17 cellular contexts compared by ENCODE assay signal in genomic region chr13:110408286-110408685, GRCh38.
DNase-seq lines count a peak whose midpoint lies in the region; ATAC-seq and TF ChIP-seq lines count a peak whose summit lies in the region.
"Had no signal": no experiment of that assay in that cellular context is flagged by ENCODE, and none has a peak within 500 bp of the region (broad histone marks: within the 10 kb centered on the region; RNA-seq: fewer than 3 reads in every experiment).

No MANE protein-coding gene starts in this region.

- no peaks in the 10 kb centered on the region for H3K27me3 Mint-ChIP-seq in Calu3 (ENCODE audit: unreplicated experiment)

- intact Hi-C loops in Calu3 (cut with micrococcal nuclease; ENCODE audit: unreplicated experiment): no loop called here
- intact Hi-C loops in ascending aorta (cut with DNase I): no loop called here
- intact Hi-C loops in posterior cingulate gyrus (cut with DNase I): no loop called here

- H3K27me3 ChIP-seq in ascending aorta: no peaks in the 10 kb centered on the region
- no peaks in the 10 kb centered on the region for H3K27me3 ChIP-seq in smooth muscle cell (ENCODE audit: low read depth)
- H3K27me3 ChIP-seq: cardiac muscle cell had no signal

- H3K36me3 ChIP-seq in ascending aorta (no peaks in the 10 kb centered on the region), smooth muscle cell (ENCODE audit: low read depth) (no peaks in the 10 kb centered on the region)
- H3K36me3 ChIP-seq: cardiac muscle cell had no signal

- WGBS in smooth muscle cell (ENCODE audit: low lambda C conversion rate): 73% methylated on average over 12 of the region's 12 CpGs

- no peaks in the 10 kb centered on the region for H3K9me3 Mint-ChIP-seq in Calu3 (ENCODE audit: low read depth, unreplicated experiment)
- H3K9me3 Mint-ChIP-seq: activated CD4-positive, alpha-beta T cell treated with anti-CD3 and anti-CD28 coated beads, Interleukin-2, amount 10 ng/mL, durations not matched to agents 24 days and 14 days had no signal

- H4K20me1 ChIP-seq in smooth muscle cell (ENCODE audit: low read depth): no peaks in the 10 kb centered on the region

- DNase-seq in Calu3 (no peak), ascending aorta (ENCODE audit: low spot score in 2 of 2) (no peak), kidney tubule cell (ENCODE audit: low spot score) (peak; percentile 41), smooth muscle cell (lab: John Stamatoyannopoulos, UW; ENCODE audit: unreplicated experiment) (no peak), posterior cingulate gyrus (no peak), NCI-H2107 (lab: John Stamatoyannopoulos, UW) (no peak)
- DNase-seq: activated CD4-positive, alpha-beta T cell treated with anti-CD3 and anti-CD28 coated beads, Interleukin-2, amount 10 ng/mL, durations not matched to agents 24 days and 14 days; activated T-cell treated with anti-CD3 and anti-CD28 coated beads, Interleukin-2, amount 50 U/mL, for 1 hour; glutamatergic neuron; NCI-H2081 treated with DMSO at 0.1 percent for 48 hours; NCI-H774; SHP77 treated with DMSO at 0.1 percent for 48 hours; T-helper 9 cell had no signal

- H3F3A ChIP-seq in smooth muscle cell (ENCODE audit: low read depth): peaks cover 79% of the 10 kb centered on the region

- H3K36me3 Mint-ChIP-seq in Calu3 (ENCODE audit: insufficient read depth, unreplicated experiment): no peaks in the 10 kb centered on the region
- H3K36me3 Mint-ChIP-seq: activated naive CD8-positive, alpha-beta T cell had no signal

- peaks cover 28 to 63% of the 10 kb centered on the region in 2 donors for H3K4me1 ChIP-seq in ascending aorta
- peaks cover 30% of the 10 kb centered on the region for H3K4me1 ChIP-seq in smooth muscle cell (ENCODE audit: low read depth)

- ATAC-seq in GM18520 (IDR thresholded peaks at IDR 0.05; ENCODE audit: unreplicated experiment) (no peak), GM21717 (IDR thresholded peaks at IDR 0.05; ENCODE audit: unreplicated experiment) (no peak)

- no peak overlapping the region for H3K4me3 Mint-ChIP-seq in Calu3 (ENCODE audit: low read depth, unreplicated experiment)
- H3K4me3 Mint-ChIP-seq: activated CD4-positive, alpha-beta T cell treated with anti-CD3 and anti-CD28 coated beads, Interleukin-2, amount 10 ng/mL, durations not matched to agents 24 days and 14 days; activated naive CD8-positive, alpha-beta T cell had no signal

- H3K4me3 ChIP-seq in ascending aorta (no peak overlapping the region), smooth muscle cell (no peak overlapping the region)
- H3K4me3 ChIP-seq: cardiac muscle cell had no signal

- H3K9me3 ChIP-seq in ascending aorta: no peaks in the 10 kb centered on the region
- no peaks in the 10 kb centered on the region for H3K9me3 ChIP-seq in smooth muscle cell (replicated peaks; ENCODE audit: low read depth)

- H3K4me1 Mint-ChIP-seq in Calu3 (ENCODE audit: low read depth, unreplicated experiment): peaks cover 18% of the 10 kb centered on the region

- H3K27ac Mint-ChIP-seq in Calu3 (ENCODE audit: unreplicated experiment): peak overlapping the region; percentile 42
- H3K27ac Mint-ChIP-seq: activated CD4-positive, alpha-beta T cell treated with anti-CD3 and anti-CD28 coated beads, Interleukin-2, amount 10 ng/mL, durations not matched to agents 24 days and 14 days; activated naive CD8-positive, alpha-beta T cell had no signal

- no TSS peak for BruUV-seq in Calu3 (replicated peaks; lab: Mats Ljungman, UMichigan)

- H3K79me2 ChIP-seq in smooth muscle cell (ENCODE audit: low read depth): peaks cover 34% of the 10 kb centered on the region

- H3K27ac ChIP-seq in ascending aorta (peak overlapping the region; percentile 88 to 99), smooth muscle cell (ENCODE audit: low read depth) (peak overlapping the region; percentile 100)
- H3K27ac ChIP-seq: cardiac muscle cell had no signal

- peak overlapping the region; percentile 17 for H3K9ac ChIP-seq in smooth muscle cell (ENCODE audit: low read depth)

- TF ChIP-seq CTCF in Calu3 (IDR thresholded peaks at IDR 0.05; ENCODE audit: unreplicated experiment) (no peak), ascending aorta (IDR thresholded peaks at IDR 0.05) (no peak), smooth muscle cell (IDR thresholded peaks at IDR 0.05; ENCODE audit: borderline replicate concordance, insufficient read depth, poor library complexity, severe bottlenecking) (no peak)

- no peak overlapping the region for H2AFZ ChIP-seq in smooth muscle cell (ENCODE audit: low read depth)

- CTCF ChIA-PET in Calu3 (lab: Charles Lee): no interaction called here

- H3K4me2 ChIP-seq in smooth muscle cell: no peak overlapping the region
